Comparison of ENCODE assay signal across 16 cellular contexts in the genomic region with DNA sequence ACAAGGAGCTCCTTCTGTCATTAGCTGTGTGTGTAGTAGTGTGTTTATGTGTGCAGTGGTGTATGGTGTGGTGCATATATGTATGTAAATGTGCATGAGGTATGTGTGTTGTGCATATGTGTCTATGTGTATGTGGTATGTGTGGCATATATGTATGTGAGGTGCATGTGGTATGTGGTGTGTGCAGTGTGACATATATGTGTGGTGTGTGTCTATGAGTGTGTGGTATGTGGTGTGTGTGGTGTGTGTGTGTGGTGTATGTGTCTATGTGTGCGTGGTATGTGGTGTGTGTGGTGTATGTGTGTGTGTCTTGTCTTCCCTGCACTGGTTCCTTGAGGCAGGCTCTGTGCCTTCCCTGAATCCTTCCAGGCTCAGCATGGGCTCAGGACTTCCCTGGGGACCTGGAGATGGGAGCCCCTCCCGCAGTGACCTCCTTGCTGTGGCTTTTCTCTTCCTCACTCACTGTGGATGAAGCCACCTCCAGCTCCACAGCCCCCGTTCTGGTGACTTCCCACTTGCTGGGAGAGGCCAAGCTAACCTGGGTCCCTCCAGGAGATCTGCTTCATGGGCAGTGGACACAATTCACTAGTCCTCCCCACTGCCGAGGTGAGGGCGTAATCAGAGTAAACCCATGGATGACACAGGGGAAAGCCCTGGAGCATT.
"Had no signal": no experiment of that assay in that cellular context is flagged by ENCODE, and none has a peak within 500 bp of the region (broad histone marks: within the 10 kb centered on the region; RNA-seq: fewer than 3 reads in every experiment).

No MANE protein-coding gene starts in this region.

- H3K27ac ChIP-seq: ascending aorta, gastrocnemius medialis, prostate gland, right atrium auricular region, thoracic aorta had no signal

- H3K4me1 Mint-ChIP-seq: mesothelial cell of epicardium had no signal

- H3K4me3 ChIP-seq: ascending aorta, gastrocnemius medialis, prostate gland, right atrium auricular region, thoracic aorta had no signal

- H3K27ac Mint-ChIP-seq: activated naive CD4-positive, alpha-beta T cell treated with anti-CD3 and anti-CD28 coated beads for 36 hours; mesothelial cell of epicardium had no signal

- ATAC-seq: gastrocnemius medialis, left lobe of liver had no signal

- H3K4me3 Mint-ChIP-seq: activated naive CD4-positive, alpha-beta T cell treated with anti-CD3 and anti-CD28 coated beads for 36 hours; mesothelial cell of epicardium had no signal

- H3K36me3 ChIP-seq: ascending aorta, gastrocnemius medialis, prostate gland, right atrium auricular region, thoracic aorta had no signal

- H3K27me3 ChIP-seq: ascending aorta, gastrocnemius medialis, right atrium auricular region had no signal

- H3K9me3 ChIP-seq: ascending aorta, gastrocnemius medialis, prostate gland, right atrium auricular region, thoracic aorta had no signal

- H3K9me3 Mint-ChIP-seq: activated naive CD4-positive, alpha-beta T cell treated with anti-CD3 and anti-CD28 coated beads for 36 hours; mesothelial cell of epicardium had no signal

- DNase-seq: activated CD4-positive, alpha-beta T cell treated with anti-CD3 and anti-CD28 coated beads, Interleukin-2, amount 50 U/mL, for 4 hours; activated naive CD4-positive, alpha-beta T cell treated with anti-CD3 and anti-CD28 coated beads for 36 hours; activated T-cell treated with anti-CD3 and anti-CD28 coated beads, Interleukin-2, amount 50 U/mL, for 1 hour; cerebellar nuclear complex; cortex of kidney; gastrocnemius medialis; head of caudate nucleus; kidney; stimulated activated CD4-positive, alpha-beta T cell treated with anti-CD3 and anti-CD28 coated beads, Interleukin-2, amount 100 ng/mL, for 24 hours; SW 1271 had no signal

- H3K4me1 ChIP-seq: ascending aorta, prostate gland had no signal
